8 cellular contexts compared by ENCODE assay signal in genomic region chr6:84773431-84774173, GRCh38. TPM values are rescaled to one million over a fixed set of nuclear protein-coding genes. Genes with fewer than 3 reads are reported as not detected.
A peak's percentile ranks its signal among the peaks of the same experiment; 100 is the strongest.
DNase-seq lines count a peak whose midpoint lies in the region; ATAC-seq lines count a peak whose summit lies in the region.

No MANE protein-coding gene starts in this region.

- peaks cover 1% of the 10 kb centered on the region for H3K36me3 Mint-ChIP-seq in activated CD4-positive, alpha-beta T cell treated with anti-CD3 and anti-CD28 coated beads, Interleukin-2, amount 10 ng/mL, durations not matched to agents 24 days and 14 days (ENCODE audit: low read depth)

- H3K27ac Mint-ChIP-seq in activated CD4-positive, alpha-beta T cell treated with anti-CD3 and anti-CD28 coated beads, Interleukin-2, amount 10 ng/mL, durations not matched to agents 24 days and 14 days: peak overlapping the region; percentile 60

- peaks cover 67% of the 10 kb centered on the region for H3K27me3 Mint-ChIP-seq in activated CD4-positive, alpha-beta T cell treated with anti-CD3 and anti-CD28 coated beads, Interleukin-2, amount 10 ng/mL, durations not matched to agents 24 days and 14 days

- H3K27me3 ChIP-seq in adipocyte (replicated peaks; ENCODE audit: control insufficient read depth, insufficient read depth, low read length) (no peaks in the 10 kb centered on the region), subcutaneous abdominal adipose tissue (ENCODE audit: control insufficient read depth in 5 of 5, insufficient read depth in 4 of 5, low read length in 5 of 5) (peaks cover 0 to 23% (median 2%) of the 10 kb centered on the region in 5 donors)

- H3K9me3 Mint-ChIP-seq in activated CD4-positive, alpha-beta T cell treated with anti-CD3 and anti-CD28 coated beads, Interleukin-2, amount 10 ng/mL, durations not matched to agents 24 days and 14 days: peaks cover 8% of the 10 kb centered on the region

- peak; percentile 61 for DNase-seq in activated CD4-positive, alpha-beta T cell treated with anti-CD3 and anti-CD28 coated beads, Interleukin-2, amount 10 ng/mL, durations not matched to agents 24 days and 14 days
- DNase-seq in activated CD4-positive, alpha-beta T cell treated with anti-CD3 and anti-CD28 coated beads for 1 hour: no peak
- DNase-seq in adipocyte (ENCODE audit: low read depth): peak; percentile 47
- DNase-seq in iris pigment epithelial cell (ENCODE audit: low read depth): peak; percentile 38

- H3K4me3 Mint-ChIP-seq in activated CD4-positive, alpha-beta T cell treated with anti-CD3 and anti-CD28 coated beads, Interleukin-2, amount 10 ng/mL, durations not matched to agents 24 days and 14 days: peak overlapping the region; percentile 34

- peaks cover 10% of the 10 kb centered on the region for H3K4me1 ChIP-seq in adipocyte (ENCODE audit: control insufficient read depth, insufficient read depth, low read length)
- H3K4me1 ChIP-seq in subcutaneous abdominal adipose tissue (ENCODE audit: control insufficient read depth in 5 of 5, insufficient read depth in 5 of 5, low read length in 5 of 5): peaks cover 0 to 20% (median 18%) of the 10 kb centered on the region in 5 donors

- peak overlapping the region; percentile 82 for H3K4me3 ChIP-seq in adipocyte (ENCODE audit: low read length)
- peak overlapping the region; percentile 59 to 85 (median 68) for H3K4me3 ChIP-seq in subcutaneous abdominal adipose tissue (ENCODE audit: low read depth in 1 of 5, low read length in 5 of 5)

- ATAC-seq in GM21390 (IDR thresholded peaks at IDR 0.05; ENCODE audit: unreplicated experiment) (no peak), GM19324 (IDR thresholded peaks at IDR 0.05; ENCODE audit: low FRiP score, unreplicated experiment) (no peak), GM18873 (IDR thresholded peaks at IDR 0.05; ENCODE audit: low FRiP score, unreplicated experiment) (no peak)

- peaks cover 2% of the 10 kb centered on the region for H3K4me1 Mint-ChIP-seq in activated CD4-positive, alpha-beta T cell treated with anti-CD3 and anti-CD28 coated beads, Interleukin-2, amount 10 ng/mL, durations not matched to agents 24 days and 14 days

- H3K27ac ChIP-seq in subcutaneous abdominal adipose tissue (ENCODE audit: low read depth, low read length): peak overlapping the region; percentile 82

- H3K9me3 ChIP-seq in adipocyte (ENCODE audit: control insufficient read depth, low read length) (no peaks in the 10 kb centered on the region), subcutaneous abdominal adipose tissue (ENCODE audit: control insufficient read depth in 5 of 5, low read length in 5 of 5) (no peaks in the 10 kb centered on the region)

- intact Hi-C loops in activated CD4-positive, alpha-beta T cell treated with anti-CD3 and anti-CD28 coated beads, Interleukin-2, amount 10 ng/mL, durations not matched to agents 24 days and 14 days (cut with micrococcal nuclease): no loop called here

- no peaks in the 10 kb centered on the region for H3K36me3 ChIP-seq in adipocyte (ENCODE audit: control insufficient read depth, insufficient read depth, low read length, severe bottlenecking)
- no peaks in the 10 kb centered on the region for H3K36me3 ChIP-seq in subcutaneous abdominal adipose tissue (ENCODE audit: control insufficient read depth in 5 of 5, insufficient read depth in 5 of 5, low read length in 5 of 5)

- H3K9ac ChIP-seq in adipocyte (ENCODE audit: low read length): peak overlapping the region; percentile 88
- H3K9ac ChIP-seq in subcutaneous abdominal adipose tissue (ENCODE audit: low read length in 5 of 5): peak overlapping the region in 3 of 5 donors; percentile 45 to 77 (median 73)

RNA-seq across cellular contexts. Expression of gene TBX18, which starts 9.2 kb away (rescaled TPM):
- total RNA-seq in activated CD4-positive, alpha-beta T cell treated with anti-CD3 and anti-CD28 coated beads, Interleukin-2, amount 10 ng/mL, durations not matched to agents 24 days and 14 days: not detected in 2 replicates
